29 cellular contexts compared by ENCODE assay signal in the genomic region with DNA sequence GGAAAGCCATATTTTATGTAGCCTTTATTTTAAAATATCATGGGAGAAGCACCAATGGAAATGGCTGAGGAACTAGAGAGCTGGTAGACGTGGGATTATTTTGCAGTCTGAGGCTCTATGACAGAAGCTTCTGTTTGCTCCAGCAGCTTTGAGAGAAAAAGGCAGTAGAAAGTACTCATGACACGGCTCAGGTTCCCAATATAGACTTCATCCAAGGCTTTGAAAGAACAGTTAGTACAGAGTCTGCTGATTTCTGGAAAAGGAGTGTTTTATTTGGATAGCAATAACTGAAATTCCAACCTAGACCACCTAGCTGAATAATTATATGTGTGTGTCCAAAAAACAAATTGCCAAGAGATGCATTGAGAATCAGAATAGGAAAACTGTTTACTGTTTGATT. TPM values are rescaled to one million over a fixed set of nuclear protein-coding genes. Genes with fewer than 3 reads are reported as not detected.
"Had no signal": no experiment of that assay in that cellular context is flagged by ENCODE, and none has a peak within 500 bp of the region (broad histone marks: within the 10 kb centered on the region; RNA-seq: fewer than 3 reads in every experiment).

No MANE protein-coding gene starts in this region.

- H3K27ac ChIP-seq: ascending aorta, brain microvascular endothelial cell, epithelial cell of prostate, WERI-Rb-1 had no signal

- H3K4me1 ChIP-seq: ascending aorta had no signal

- H3K9me3 ChIP-seq: ascending aorta had no signal

- H3K27me3 ChIP-seq: ascending aorta, brain microvascular endothelial cell had no signal

- DNase-seq: activated B cell treated with CpG ODN at 0.5 μM for 24 hours; activated CD4-positive, alpha-beta memory T cell treated with anti-CD3 and anti-CD28 coated beads for 36 hours; activated CD4-positive, alpha-beta T cell treated with anti-CD3 and anti-CD28 coated beads for 36 hours; activated CD4-positive, alpha-beta T cell treated with anti-CD3 and anti-CD28 coated beads, Interleukin-2, amount 10 ng/mL, durations not matched to agents 24 days and 14 days; activated CD4-positive, CD25-positive, alpha-beta regulatory T cell treated with anti-CD3 and anti-CD28 coated beads, Interleukin-2, amount 50 U/mL, for 72 hours; activated CD8-positive, alpha-beta memory T cell treated with anti-CD3 and anti-CD28 coated beads, Interleukin-2, amount 10 ng/mL, durations not matched to agents 7 days and 5 days; activated CD8-positive, alpha-beta memory T cell treated with anti-CD3 and anti-CD28 coated beads, Interleukin-2, amount 50 U/mL, for 4 hours; activated CD8-positive, alpha-beta T cell treated with anti-CD3 and anti-CD28 coated beads, Interleukin-2, amount 10 ng/mL, durations not matched to agents 7 days and 5 days; activated gamma-delta T cell; activated naive CD4-positive, alpha-beta T cell; activated naive CD4-positive, alpha-beta T cell treated with anti-CD3 and anti-CD28 coated beads, Interleukin-2, amount 10 ng/mL, durations not matched to agents 7 days and 5 days; activated naive CD8-positive, alpha-beta T cell treated with anti-CD3 and anti-CD28 coated beads, Interleukin-2, amount 10 ng/mL, durations not matched to agents 7 days and 5 days; activated T-cell treated with anti-CD3 and anti-CD28 coated beads for 4 hours; activated T-cell treated with anti-CD3 and anti-CD28 coated beads, Interleukin-2, amount 50 U/mL, for 24 hours; activated T-cell treated with anti-CD3 and anti-CD28 coated beads, Interleukin-2, amount 50 U/mL, for 72 hours; brain microvascular endothelial cell; cortex of kidney; dermis blood vessel endothelial cell; effector CD8-positive, alpha-beta T cell; foreskin fibroblast; T-helper 1 cell; T-helper 17 cell; T1000; WERI-Rb-1 had no signal

- H3K4me3 ChIP-seq: ascending aorta had no signal

- H3K36me3 ChIP-seq: ascending aorta, brain microvascular endothelial cell, WERI-Rb-1 had no signal

- ATAC-seq: activated CD4-positive, alpha-beta T cell treated with anti-CD3 and anti-CD28 coated beads for 36 hours; activated CD8-positive, alpha-beta memory T cell treated with anti-CD3 and anti-CD28 coated beads, Interleukin-2, amount 10 ng/mL, durations not matched to agents 7 days and 5 days; activated CD8-positive, alpha-beta T cell treated with anti-CD3 and anti-CD28 coated beads, Interleukin-2, amount 10 ng/mL, durations not matched to agents 7 days and 5 days; activated naive CD4-positive, alpha-beta T cell treated with anti-CD3 and anti-CD28 coated beads, Interleukin-2, amount 50 U/mL, for 72 hours; activated T-cell treated with anti-CD3 and anti-CD28 coated beads, Interleukin-2, amount 50 U/mL, for 72 hours; esophagus mucosa; T-helper 17 cell had no signal

RNA-seq across cellular contexts. Expression of gene THBS4, which starts 26.2 kb away (rescaled TPM):
- total RNA-seq: ascending aorta, endothelial cell of umbilical vein had no signal
